In genomic region chrX:31851761-31852160, GRCh38 we compare ENCODE assay signal across 34 cellular contexts.
"Had no signal": no experiment of that assay in that cellular context is flagged by ENCODE, and none has a peak within 500 bp of the region (broad histone marks: within the 10 kb centered on the region; RNA-seq: fewer than 3 reads in every experiment).

No MANE protein-coding gene starts in this region.

- DNase-seq: Karpas-422, Kasumi-1, MG63, MM.1S, MV-4-11, NCI-H1048, NCI-H1092, NCI-H1092 treated with DMSO at 0.1 percent for 48 hours, NCI-H1105, NCI-H1105 treated with DMSO at 0.1 percent for 48 hours, NCI-H1417, NCI-H1417 treated with DMSO at 0.1 percent for 48 hours, NCI-H1436, NCI-H1436 treated with DMSO at 0.1 percent for 48 hours, NCI-H146, NCI-H1694, NCI-H1694 treated with DMSO at 0.1 percent for 48 hours, NCI-H187, NCI-H187 treated with DMSO at 0.1 percent for 48 hours, NCI-H1930, NCI-H2029, NCI-H2029 treated with DMSO at 0.1 percent for 48 hours, NCI-H2081, NCI-H2081 treated with DMSO at 0.1 percent for 48 hours, NCI-H2107, NCI-H2171, NCI-H2171 treated with DMSO at 0.1 percent for 48 hours, NCI-H2227 treated with DMSO at 0.1 percent for 48 hours, NCI-H226, NCI-H345, NCI-H446, NCI-H446 treated with DMSO at 0.1 percent for 48 hours, NCI-H510A, NCI-H510A treated with DMSO at 0.1 percent for 48 hours had no signal

- H3K4me3 ChIP-seq: MG63 had no signal

- H3K36me3 ChIP-seq: MG63 had no signal

- H3K9me3 ChIP-seq: MG63 had no signal

- H3K27me3 ChIP-seq: MG63 had no signal
